In the genomic region with DNA sequence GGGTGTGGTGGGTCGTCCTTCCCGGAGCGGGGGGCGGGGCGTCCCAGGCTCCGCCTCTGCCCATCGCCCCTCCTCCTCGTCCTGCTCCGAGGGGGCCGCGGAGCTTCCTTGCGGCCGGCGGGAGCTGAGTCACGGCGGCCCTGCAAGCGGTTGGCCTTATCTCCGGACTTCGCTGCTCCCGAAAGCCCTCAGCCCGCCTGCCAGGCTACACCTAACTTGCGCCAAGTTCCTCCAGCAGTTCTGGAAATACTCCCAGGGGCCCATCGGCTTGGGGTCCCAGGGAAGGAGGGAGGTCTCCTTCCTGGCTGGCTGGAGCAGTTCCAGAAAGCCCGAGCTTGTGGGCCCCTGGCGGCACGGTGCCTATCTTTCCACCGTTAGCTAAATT, we compare ENCODE assay signal across 8 cellular contexts. TPM values are rescaled to one million over a fixed set of nuclear protein-coding genes. Genes with fewer than 3 reads are reported as not detected.
DNase-seq lines count a peak whose midpoint lies in the region; ATAC-seq and TF ChIP-seq lines count a peak whose summit lies in the region.

No MANE protein-coding gene starts in this region.

- H3K4me3 Mint-ChIP-seq in T-cell = peak overlapping the region; percentile 78 to 82 (median 78)

- ATAC-seq in GM21825 (IDR thresholded peaks at IDR 0.05; ENCODE audit: unreplicated experiment) (peak; percentile 77), T-cell (replicated peaks in 1 of 4) (peak; percentile 69 to 74 (median 72)), HG02970 (IDR thresholded peaks at IDR 0.05; ENCODE audit: low FRiP score, unreplicated experiment) (no peak)

- POLR2A ChIA-PET in T-cell (lab: Charles Lee) = no interaction called here

- CTCF ChIA-PET in T-cell (lab: Charles Lee) = interaction anchor here (1.1 to 1.2 kb wide), 2 partner anchors 27 to 59 kb away, joined by 3 to 4 read pairs; no protein-coding TSS in a partner anchor

- no peaks in the 10 kb centered on the region for H3K9me3 Mint-ChIP-seq in T-cell

- in situ Hi-C loops in G401 (cut with HindIII; ENCODE audit: low sequenced_read_pairs) (no loop called here), astrocyte of the cerebellum (cut with HindIII; ENCODE audit: low sequenced_read_pairs) (no loop called here)

- no peaks in the 10 kb centered on the region for H3K27me3 Mint-ChIP-seq in T-cell

- H3K4me3 ChIP-seq in astrocyte of the cerebellum (ENCODE audit: low read depth, low read length) = peak overlapping the region; percentile 28

- no peaks in the 10 kb centered on the region for H3K36me3 Mint-ChIP-seq in T-cell

- H3K27ac Mint-ChIP-seq in T-cell = peak overlapping the region; percentile 80 to 92

- DNase-seq in G401 (ENCODE audit: low spot score) (peak; percentile 72), LHCN-M2 (ENCODE audit: low read depth) (peak; percentile 90), T-cell (peak in 19 of 34 experiments; percentile 4 to 53 (median 14)), astrocyte of the cerebellum (ENCODE audit: low read depth) (peak; percentile 68), hepatic stellate cell (ENCODE audit: low spot score) (peak; percentile 95), retina (peak; percentile 84)

- H3K4me1 Mint-ChIP-seq in T-cell = peaks cover 13 to 23% (median 14%) of the 10 kb centered on the region in 3 donors

- TF ChIP-seq CTCF in astrocyte of the cerebellum (IDR thresholded peaks at IDR 0.05; ENCODE audit: low read depth, low read length, missing control alignments) = no peak

RNA-seq across cellular contexts. Expression of a gene that starts 54.2 kb away (rescaled TPM):
- 45.0 and 57.5 TPM in 2 replicates for total RNA-seq in G401 (2014; rRNA removed; shearing (Covaris generic))
- total RNA-seq in LHCN-M2 (2014; rRNA removed) (40.8 and 43.3 TPM in 2 replicates), T-cell (10 to 100 TPM; 14.0 to 17.3 (median 15.3) TPM)
- polyA plus RNA-seq in LHCN-M2 (2012) = 25.1 TPM

RNA-seq across cellular contexts. Expression of a gene that starts 59.6 kb away (rescaled TPM):
- 24.4 and 25.8 TPM in 2 replicates for total RNA-seq in G401 (2014; rRNA removed; shearing (Covaris generic))
- total RNA-seq in LHCN-M2 (2014; rRNA removed) (34.0 and 34.4 TPM in 2 replicates), T-cell (100 to 1,000 TPM; 163 to 263 (median 239) TPM)
- polyA plus RNA-seq in LHCN-M2 (2012) = 12.3 TPM

Comparison
In these comparisons a context has a peak if more than half of its experiments do, and no peak if none do; other contexts are left out.
1. DNase-seq: peak in every context shown above with its lines; median percentile 95 in hepatic stellate cell; 90 in LHCN-M2; 84 in retina; 72 in G401; 68 in astrocyte of the cerebellum; 14 in T-cell.